ENCODE assay signal across 11 cellular contexts in genomic region chr13:36495431-36495830, GRCh38.
"Had no signal": no experiment of that assay in that cellular context is flagged by ENCODE, and none has a peak within 500 bp of the region (broad histone marks: within the 10 kb centered on the region; RNA-seq: fewer than 3 reads in every experiment).

No MANE protein-coding gene starts in this region.

- H3K4me3 ChIP-seq: GM23248, GM23338, HAP-1 had no signal

- H3K9ac ChIP-seq: GM23248 had no signal

- H3K4me2 ChIP-seq: GM23338 had no signal

- H2AFZ ChIP-seq: GM23248, GM23338 had no signal

- ATAC-seq: GM23338, HCT116 had no signal

- H3K36me3 ChIP-seq: HAP-1 had no signal

- FAIRE-seq: H1, H54 had no signal

- DNase-seq: GM23248, GOT3, H7, H9, HCEC 1CT, HFFc6 had no signal

- H3K9me3 ChIP-seq: HAP-1 had no signal

- H3K4me1 ChIP-seq: HAP-1 had no signal

- H3K27ac ChIP-seq: GM23248 had no signal
